ENCODE assay signal across 9 cellular contexts in genomic region chr12:32906407-32907165, GRCh38. TPM values are rescaled to one million over a fixed set of nuclear protein-coding genes. Genes with fewer than 3 reads are reported as not detected.
A peak's percentile ranks its signal among the peaks of the same experiment; 100 is the strongest.
DNase-seq lines count a peak whose midpoint lies in the region; ATAC-seq and TF ChIP-seq lines count a peak whose summit lies in the region.
"Had no signal": no experiment of that assay in that cellular context is flagged by ENCODE, and none has a peak within 500 bp of the region (broad histone marks: within the 10 kb centered on the region; RNA-seq: fewer than 3 reads in every experiment).

No MANE protein-coding gene starts in this region.

- no peak overlapping the region for H3K4me2 ChIP-seq in neural progenitor cell

- peak; percentile 89 for DNase-seq in colonic mucosa
- no peak for DNase-seq in SW480 (ENCODE audit: low spot score)
- DNase-seq in neural progenitor cell (ENCODE audit: low spot score) = no peak
- no peak for DNase-seq in NCI-H1694 treated with DMSO at 0.1 percent for 48 hours (lab: John Stamatoyannopoulos, UW)
- DNase-seq in effector memory CD8-positive, alpha-beta T cell = no peak
- DNase-seq: stimulated activated CD4-positive, alpha-beta T cell treated with anti-CD3 and anti-CD28 coated beads, Interleukin-2, amount 100 ng/mL, for 48 hours had no signal

- no peaks in the 10 kb centered on the region for H3F3A ChIP-seq in neural progenitor cell (ENCODE audit: low read depth)

- TF ChIP-seq CTCF in colonic mucosa (IDR thresholded peaks at IDR 0.05) = no peak
- no peak for TF ChIP-seq CTCF in neural progenitor cell (IDR thresholded peaks at IDR 0.05)

- intact Hi-C loops in colonic mucosa (cut with DNase I) = no loop called here

- H3K9me3 ChIP-seq in colonic mucosa (no peaks in the 10 kb centered on the region), neural progenitor cell (ENCODE audit: low read depth) (no peaks in the 10 kb centered on the region)

- H3K4me3 Mint-ChIP-seq in neural progenitor cell = no peak overlapping the region
- no peak overlapping the region for H3K4me3 Mint-ChIP-seq in effector memory CD8-positive, alpha-beta T cell

- peak overlapping the region; percentile 73 for H3K27ac ChIP-seq in colonic mucosa
- no peak overlapping the region for H3K27ac ChIP-seq in neural progenitor cell

- H4K20me1 ChIP-seq in neural progenitor cell (ENCODE audit: low read depth) = no peaks in the 10 kb centered on the region

- peak; percentile 99 for ATAC-seq in GM18870 (IDR thresholded peaks at IDR 0.05; ENCODE audit: unreplicated experiment)
- peak; percentile 99 for ATAC-seq in GM21526 (IDR thresholded peaks at IDR 0.05; ENCODE audit: low FRiP score, unreplicated experiment)
- ATAC-seq in HG03342 (IDR thresholded peaks at IDR 0.05; ENCODE audit: unreplicated experiment) = peak; percentile 97
- no peak for ATAC-seq in effector memory CD8-positive, alpha-beta T cell (replicated peaks)

- no peaks in the 10 kb centered on the region for H3K36me3 Mint-ChIP-seq in neural progenitor cell
- no peaks in the 10 kb centered on the region for H3K36me3 Mint-ChIP-seq in effector memory CD8-positive, alpha-beta T cell (ENCODE audit: insufficient read depth)

- no peaks in the 10 kb centered on the region for H3K9me3 Mint-ChIP-seq in neural progenitor cell
- peaks cover 0 to 2% of the 10 kb centered on the region in 2 donors for H3K9me3 Mint-ChIP-seq in effector memory CD8-positive, alpha-beta T cell

- H3K27me3 Mint-ChIP-seq in neural progenitor cell (ENCODE audit: insufficient read depth, low read depth) = peaks cover 4% of the 10 kb centered on the region
- H3K27me3 Mint-ChIP-seq in effector memory CD8-positive, alpha-beta T cell = peaks cover 0 to 6% of the 10 kb centered on the region in 2 donors

- no peaks in the 10 kb centered on the region for H3K4me1 Mint-ChIP-seq in neural progenitor cell
- H3K4me1 Mint-ChIP-seq in effector memory CD8-positive, alpha-beta T cell (ENCODE audit: low read depth in 2 of 2) = no peaks in the 10 kb centered on the region

- H3K36me3 ChIP-seq in colonic mucosa (no peaks in the 10 kb centered on the region), neural progenitor cell (no peaks in the 10 kb centered on the region)

- H3K27me3 ChIP-seq in colonic mucosa (no peaks in the 10 kb centered on the region), neural progenitor cell (no peaks in the 10 kb centered on the region)

- H3K4me3 ChIP-seq in colonic mucosa (no peak overlapping the region), neural progenitor cell (no peak overlapping the region)

- H3K9ac ChIP-seq in colonic mucosa (ENCODE audit: low read depth in 2 of 2, low read length in 2 of 2) (peak overlapping the region in 1 of 2 donors; percentile 40), neural progenitor cell (no peak overlapping the region)

- no peak overlapping the region for H3K27ac Mint-ChIP-seq in neural progenitor cell
- no peak overlapping the region for H3K27ac Mint-ChIP-seq in effector memory CD8-positive, alpha-beta T cell

- H3K79me2 ChIP-seq in neural progenitor cell (ENCODE audit: low read depth) = no peaks in the 10 kb centered on the region

- H2AFZ ChIP-seq in neural progenitor cell (replicated peaks) = no peak overlapping the region

- H3K4me1 ChIP-seq in colonic mucosa = no peaks in the 10 kb centered on the region
- H3K4me1 ChIP-seq in neural progenitor cell = no peaks in the 10 kb centered on the region

RNA-seq across cellular contexts. Expression of gene PKP2, which starts 10.0 kb away (rescaled TPM):
- total RNA-seq in colonic mucosa (100 to 1,000 TPM; 130 to 187 TPM), neural progenitor cell (ENCODE audit: low replicate concordance) (10.6 and 11.1 TPM in 2 replicates)

Comparison
In these comparisons a context has a peak if more than half of its experiments do, and no peak if none do; other contexts are left out.
1. RNA of gene PKP2, which starts 10.0 kb away (total RNA-seq): 130 to 187 TPM in colonic mucosa; 10.6 to 11.1 TPM in neural progenitor cell; every median in the first group is over 10 times any median in the second.